Comparison of ENCODE assay signal across 15 cellular contexts in the genomic region with DNA sequence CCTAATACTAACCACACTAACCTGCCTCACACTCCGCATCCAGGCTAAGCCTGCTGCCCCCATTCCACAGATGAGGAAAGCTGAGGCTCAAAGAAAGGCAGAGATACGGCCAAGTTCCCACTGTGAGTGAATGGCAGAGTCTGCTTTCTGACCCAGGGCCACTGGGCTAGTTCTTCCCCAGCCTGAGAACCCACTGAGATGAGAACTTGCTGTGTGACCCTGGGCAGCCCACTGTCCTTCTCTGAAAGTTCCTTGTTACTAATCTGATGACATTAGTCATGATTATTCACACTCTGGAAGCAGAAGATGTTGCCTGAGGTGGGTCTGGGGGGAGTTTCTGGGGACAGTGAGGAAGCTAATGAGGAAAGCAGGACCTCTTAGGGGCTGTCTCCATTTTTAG. TPM values are rescaled to one million over a fixed set of nuclear protein-coding genes. Genes with fewer than 3 reads are reported as not detected.
DNase-seq lines count a peak whose midpoint lies in the region; ATAC-seq and TF ChIP-seq lines count a peak whose summit lies in the region.
"Had no signal": no experiment of that assay in that cellular context is flagged by ENCODE, and none has a peak within 500 bp of the region (broad histone marks: within the 10 kb centered on the region; RNA-seq: fewer than 3 reads in every experiment).

No MANE protein-coding gene starts in this region.

- H3K9me1 ChIP-seq in IMR-90 (ENCODE audit: insufficient read depth, low read length), result peaks cover 20% of the 10 kb centered on the region

- peaks cover 2% of the 10 kb centered on the region for H3K9me3 Mint-ChIP-seq in activated CD4-positive, alpha-beta T cell treated with anti-CD3 and anti-CD28 coated beads, Interleukin-2, amount 10 ng/mL, durations not matched to agents 7 days and 5 days
- H3K9me3 Mint-ChIP-seq in activated naive CD8-positive, alpha-beta T cell treated with anti-CD3 and anti-CD28 coated beads, Interleukin-2, amount 10 ng/mL, durations not matched to agents 7 days and 5 days, result peaks cover under 1% of the 10 kb centered on the region
- peaks cover under 1 to 2% of the 10 kb centered on the region in 2 donors for H3K9me3 Mint-ChIP-seq in stimulated activated naive B cell treated with anti-CD40 and anti-IgM and Interleukin-4, amounts not matched to agents 10 μg/mL and 1 μg/mL and 100 μg/mL, for 72 hours

- no peak overlapping the region for H3K4me2 ChIP-seq in IMR-90 (ENCODE audit: low read depth, low read length)
- H3K4me2 ChIP-seq: PC-9 had no signal

- H3K27ac Mint-ChIP-seq in activated CD4-positive, alpha-beta T cell treated with anti-CD3 and anti-CD28 coated beads, Interleukin-2, amount 10 ng/mL, durations not matched to agents 7 days and 5 days, result peak overlapping the region; percentile 71
- H3K27ac Mint-ChIP-seq in activated naive CD8-positive, alpha-beta T cell treated with anti-CD3 and anti-CD28 coated beads, Interleukin-2, amount 10 ng/mL, durations not matched to agents 7 days and 5 days, result peak overlapping the region; percentile 94
- H3K27ac Mint-ChIP-seq in stimulated activated naive B cell treated with anti-CD40 and anti-IgM and Interleukin-4, amounts not matched to agents 10 μg/mL and 1 μg/mL and 100 μg/mL, for 72 hours, result peak overlapping the region; percentile 96
- H3K27ac Mint-ChIP-seq: memory B cell had no signal

- H2BK120ac ChIP-seq in IMR-90 (ENCODE audit: low read depth, low read length), result peak overlapping the region; percentile 83; the same call in 1 of the 2 replicates

- H3K27ac ChIP-seq in IMR-90 (ENCODE audit: insufficient read depth, low read length), result no peak overlapping the region
- H3K27ac ChIP-seq: PC-9, testis had no signal

- no peaks in the 10 kb centered on the region for H3K9me3 ChIP-seq in IMR-90 (ENCODE audit: control insufficient read depth, insufficient read depth, low read length)
- H3K9me3 ChIP-seq: testis had no signal

- TF ChIP-seq CTCF in IMR-90 (conservative IDR thresholded peaks at IDR 0.05; ENCODE audit: low read depth, low read length), result no peak

- no peak overlapping the region for H3K4me3 ChIP-seq in IMR-90 (ENCODE audit: insufficient read depth, low read depth, low read length)
- H3K4me3 ChIP-seq: PC-9, testis had no signal

- peaks cover 79% of the 10 kb centered on the region for H3K36me3 Mint-ChIP-seq in activated CD4-positive, alpha-beta T cell treated with anti-CD3 and anti-CD28 coated beads, Interleukin-2, amount 10 ng/mL, durations not matched to agents 7 days and 5 days (ENCODE audit: low read depth)
- peaks cover 19% of the 10 kb centered on the region for H3K36me3 Mint-ChIP-seq in activated naive CD8-positive, alpha-beta T cell treated with anti-CD3 and anti-CD28 coated beads, Interleukin-2, amount 10 ng/mL, durations not matched to agents 7 days and 5 days
- H3K36me3 Mint-ChIP-seq in stimulated activated naive B cell treated with anti-CD40 and anti-IgM and Interleukin-4, amounts not matched to agents 10 μg/mL and 1 μg/mL and 100 μg/mL, for 72 hours, result peaks cover 63 to 89% of the 10 kb centered on the region in 2 donors
- H3K36me3 Mint-ChIP-seq: memory B cell had no signal

- dilution Hi-C loops in IMR-90 (cut with HindIII; ENCODE audit: low sequenced_read_pairs, unreplicated experiment), result no loop called here

- intact Hi-C loops in IMR-90 (cut with micrococcal nuclease), result no loop called here
- intact Hi-C loops in left ventricle myocardium superior (cut with micrococcal nuclease), result no loop called here

- H4K5ac ChIP-seq in IMR-90 (ENCODE audit: low read depth, low read length), result no peak overlapping the region

- no peaks in the 10 kb centered on the region for H3K27me3 ChIP-seq in IMR-90 (ENCODE audit: control insufficient read depth, insufficient read depth, low read length)
- H3K27me3 ChIP-seq: testis had no signal

- H2AK9ac ChIP-seq in IMR-90 (replicated peaks; ENCODE audit: low read depth, low read length, poor library complexity), result peak overlapping the region; percentile 1

- POLR2A ChIA-PET in activated CD4-positive, alpha-beta T cell treated with anti-CD3 and anti-CD28 coated beads, Interleukin-2, amount 10 ng/mL, durations not matched to agents 7 days and 5 days (lab: Charles Lee), result interaction anchor here (1.0 to 1.3 kb wide), 2 partner anchors 20 to 171 kb away, joined by 3 to 6 read pairs; no protein-coding TSS in a partner anchor
- POLR2A ChIA-PET in IMR-90 (lab: Charles Lee; ENCODE audit: unreplicated experiment), result no interaction called here
- POLR2A ChIA-PET in activated naive CD8-positive, alpha-beta T cell treated with anti-CD3 and anti-CD28 coated beads, Interleukin-2, amount 10 ng/mL, durations not matched to agents 7 days and 5 days (lab: Charles Lee), result interaction anchor here (0.5 to 4.9 kb wide), 13 partner anchors 16 to 170 kb away, joined by 3 to 24 read pairs (median 5); no protein-coding TSS in a partner anchor

- no peak overlapping the region for H3K56ac ChIP-seq in IMR-90 (ENCODE audit: extremely low read depth, insufficient read depth, low read length)

- ATAC-seq in IMR-90 (ENCODE audit: low read depth) (no peak), HG03439 (IDR thresholded peaks at IDR 0.05; ENCODE audit: unreplicated experiment) (no peak), left ventricle myocardium superior (no peak), HG03159 (IDR thresholded peaks at IDR 0.05; ENCODE audit: unreplicated experiment) (no peak)
- ATAC-seq in activated naive CD8-positive, alpha-beta T cell treated with anti-CD3 and anti-CD28 coated beads, Interleukin-2, amount 10 ng/mL, durations not matched to agents 7 days and 5 days (ENCODE audit: low read depth), result no peak
- no peak for ATAC-seq in stimulated activated naive B cell treated with anti-CD40 and anti-IgM and Interleukin-4, amounts not matched to agents 10 μg/mL and 1 μg/mL and 100 μg/mL, for 72 hours (replicated peaks)

- H3K23ac ChIP-seq in IMR-90 (ENCODE audit: low read depth, low read length), result 0 out of 2 replicates have a peak overlapping the region, but pooled peaks have one; percentile 50

- CTCF ChIA-PET in activated CD4-positive, alpha-beta T cell treated with anti-CD3 and anti-CD28 coated beads, Interleukin-2, amount 10 ng/mL, durations not matched to agents 7 days and 5 days (lab: Charles Lee), result interaction anchor here (0.8 to 4.2 kb wide), 9 partner anchors 9 to 172 kb away, joined by 3 to 14 read pairs (median 4); no protein-coding TSS in a partner anchor
- CTCF ChIA-PET in IMR-90 (lab: Yijun Ruan, JAX), result no interaction called here

- H3K18ac ChIP-seq in IMR-90 (ENCODE audit: low read depth, low read length), result no peak overlapping the region

- no peak overlapping the region for H2BK5ac ChIP-seq in IMR-90 (ENCODE audit: low read depth, low read length, poor library complexity, severe bottlenecking)

- H3K4ac ChIP-seq in IMR-90 (ENCODE audit: low read depth, low read length), result peak overlapping the region; percentile 20; the same call in 1 of the 2 replicates

- H2AFZ ChIP-seq in IMR-90 (replicated peaks; ENCODE audit: low read length, poor library complexity), result no peak overlapping the region
- H2AFZ ChIP-seq: PC-9 had no signal

- no peak overlapping the region for H4K91ac ChIP-seq in IMR-90 (ENCODE audit: insufficient read depth, low read depth, low read length)

- 100% methylated on average over 1 of the region's 2 CpGs; no CpG with 5 or more reads in 1 of the 2 experiments for WGBS in IMR-90 (ENCODE audit: extremely low coverage in 2 of 2, insufficient read length in 1 of 2), 2 experiments

- no peaks in the 10 kb centered on the region for H3K36me3 ChIP-seq in IMR-90 (ENCODE audit: control insufficient read depth, insufficient read depth, low read length)

- H3K4me1 Mint-ChIP-seq in activated CD4-positive, alpha-beta T cell treated with anti-CD3 and anti-CD28 coated beads, Interleukin-2, amount 10 ng/mL, durations not matched to agents 7 days and 5 days, result peaks cover 69% of the 10 kb centered on the region
- H3K4me1 Mint-ChIP-seq in activated naive CD8-positive, alpha-beta T cell treated with anti-CD3 and anti-CD28 coated beads, Interleukin-2, amount 10 ng/mL, durations not matched to agents 7 days and 5 days, result peaks cover 61% of the 10 kb centered on the region
- peaks cover 48 to 80% of the 10 kb centered on the region in 2 donors for H3K4me1 Mint-ChIP-seq in stimulated activated naive B cell treated with anti-CD40 and anti-IgM and Interleukin-4, amounts not matched to agents 10 μg/mL and 1 μg/mL and 100 μg/mL, for 72 hours

- in situ Hi-C loops in IMR-90 (cut with MboI; ENCODE audit: low sequenced_read_pairs), result no loop called here

- no peaks in the 10 kb centered on the region for H3K27me3 Mint-ChIP-seq in activated CD4-positive, alpha-beta T cell treated with anti-CD3 and anti-CD28 coated beads, Interleukin-2, amount 10 ng/mL, durations not matched to agents 7 days and 5 days
- H3K27me3 Mint-ChIP-seq in activated naive CD8-positive, alpha-beta T cell treated with anti-CD3 and anti-CD28 coated beads, Interleukin-2, amount 10 ng/mL, durations not matched to agents 7 days and 5 days, result no peaks in the 10 kb centered on the region
- no peaks in the 10 kb centered on the region for H3K27me3 Mint-ChIP-seq in stimulated activated naive B cell treated with anti-CD40 and anti-IgM and Interleukin-4, amounts not matched to agents 10 μg/mL and 1 μg/mL and 100 μg/mL, for 72 hours

- no TSS peak for BruUV-seq in IMR-90 (replicated peaks; lab: Mats Ljungman, UMichigan)

- H3K4me3 Mint-ChIP-seq in activated CD4-positive, alpha-beta T cell treated with anti-CD3 and anti-CD28 coated beads, Interleukin-2, amount 10 ng/mL, durations not matched to agents 7 days and 5 days, result peak overlapping the region; percentile 98
- peak overlapping the region; percentile 91 for H3K4me3 Mint-ChIP-seq in activated naive CD8-positive, alpha-beta T cell treated with anti-CD3 and anti-CD28 coated beads, Interleukin-2, amount 10 ng/mL, durations not matched to agents 7 days and 5 days
- H3K4me3 Mint-ChIP-seq in stimulated activated naive B cell treated with anti-CD40 and anti-IgM and Interleukin-4, amounts not matched to agents 10 μg/mL and 1 μg/mL and 100 μg/mL, for 72 hours, result peak overlapping the region; percentile 97 to 99
- H3K4me3 Mint-ChIP-seq: memory B cell had no signal

- no peaks in the 10 kb centered on the region for H4K20me1 ChIP-seq in IMR-90 (ENCODE audit: insufficient read depth, low read length)

- no peak overlapping the region for H3K9ac ChIP-seq in IMR-90 (ENCODE audit: low read depth, low read length)

- H2BK20ac ChIP-seq in IMR-90 (ENCODE audit: low read depth, low read length), result peak overlapping the region; percentile 86; the same call in 1 of the 2 replicates

- peaks cover 17% of the 10 kb centered on the region for H3K4me1 ChIP-seq in IMR-90 (ENCODE audit: control insufficient read depth, insufficient read depth, low read length)
- H3K4me1 ChIP-seq: testis had no signal

- H3K79me1 ChIP-seq in IMR-90 (ENCODE audit: low read depth in 1 of 2, low read length in 2 of 2), result peaks cover 6 to 25% of the 10 kb centered on the region in 2 experiments; a peak in 2 of 4 replicates

- no peak overlapping the region for H3K14ac ChIP-seq in IMR-90 (replicated peaks; ENCODE audit: low read depth, low read length)

- DNase-seq in activated CD4-positive, alpha-beta T cell treated with anti-CD3 and anti-CD28 coated beads, Interleukin-2, amount 10 ng/mL, durations not matched to agents 7 days and 5 days, result no peak
- DNase-seq in activated CD4-positive, alpha-beta T cell treated with anti-CD3 and anti-CD28 coated beads for 1 hour, result no peak
- DNase-seq in IMR-90 (no peak), left ventricle myocardium superior (no peak)
- DNase-seq in activated naive CD8-positive, alpha-beta T cell treated with anti-CD3 and anti-CD28 coated beads, Interleukin-2, amount 10 ng/mL, durations not matched to agents 7 days and 5 days, result no peak
- no peak for DNase-seq in stimulated activated naive B cell treated with anti-CD40 and anti-IgM and Interleukin-4, amounts not matched to agents 10 μg/mL and 1 μg/mL and 100 μg/mL, for 72 hours
- DNase-seq: aorta, KBM-7, NCI-H1436, PC-9, small intestine, testis had no signal

- H4K8ac ChIP-seq in IMR-90 (ENCODE audit: low read depth in 2 of 2, low read length in 2 of 2), result no peak overlapping the region

- TF ChIP-seq POLR2A in IMR-90 (IDR thresholded peaks at IDR 0.05; ENCODE audit: low read depth, low read length), result no peak

- TF ChIP-seq RAD21 in IMR-90 (IDR thresholded peaks at IDR 0.05; ENCODE audit: low read length), result no peak

- peak overlapping the region; percentile 30; the same call in 1 of the 2 replicates for H2AK5ac ChIP-seq in IMR-90 (ENCODE audit: low read depth, low read length)

- peak overlapping the region; percentile 10; the same call in 1 of the 3 replicates for H2BK15ac ChIP-seq in IMR-90 (ENCODE audit: low read depth, low read length)

RNA-seq across cellular contexts. Expression of a gene that starts 4.8 kb away (rescaled TPM):
- 10 to 100 TPM; 44.4 to 45.6 TPM for total RNA-seq in activated CD4-positive, alpha-beta T cell treated with anti-CD3 and anti-CD28 coated beads, Interleukin-2, amount 10 ng/mL, durations not matched to agents 7 days and 5 days
- total RNA-seq in IMR-90 (2012; rRNA removed) (0.72 and 0.83 TPM in 2 replicates), left ventricle myocardium superior (0.07 TPM)
- 0.83 and 0.97 TPM in 2 replicates for polyA plus RNA-seq in IMR-90 (2012; rRNA removed)
- polyA plus RNA-seq in IMR-90 (2012; cell fraction: cytosol; rRNA removed), result 0.54 and 0.75 TPM in 2 replicates
- 0.38 and 0.77 TPM in 2 replicates for polyA plus RNA-seq in IMR-90 (2012; cell fraction: nucleus; rRNA removed; ENCODE audit: low replicate concordance)
- total RNA-seq in activated naive CD8-positive, alpha-beta T cell treated with anti-CD3 and anti-CD28 coated beads, Interleukin-2, amount 10 ng/mL, durations not matched to agents 7 days and 5 days, result 10 to 100 TPM; 27.2 to 27.5 TPM

Comparison
In these comparisons a context has a peak if more than half of its experiments do, and no peak if none do; other contexts are left out.
1. RNA of a gene that starts 4.8 kb away (total RNA-seq): 44.4 to 45.6 TPM in activated CD4-positive, alpha-beta T cell treated with anti-CD3 and anti-CD28 coated beads, Interleukin-2, amount 10 ng/mL, durations not matched to agents 7 days and 5 days and 27.2 to 27.5 TPM in activated naive CD8-positive, alpha-beta T cell treated with anti-CD3 and anti-CD28 coated beads, Interleukin-2, amount 10 ng/mL, durations not matched to agents 7 days and 5 days; 0.72 to 0.83 TPM in IMR-90 and 0.07 TPM in left ventricle myocardium superior (single experiment); every median in the first group is over 10 times any median in the second.
2. Peak in every context shown above with its lines, with median percentiles within 50 percentile points of each other: H3K27ac Mint-ChIP-seq and H3K4me3 Mint-ChIP-seq.